ENCODE assay signal across 17 cellular contexts in genomic region chr5:10445352-10445751, GRCh38. TPM values are rescaled to one million over a fixed set of nuclear protein-coding genes. Genes with fewer than 3 reads are reported as not detected.
A peak's percentile ranks its signal among the peaks of the same experiment; 100 is the strongest.
DNase-seq lines count a peak whose midpoint lies in the region; ATAC-seq and TF ChIP-seq lines count a peak whose summit lies in the region.
"Had no signal": no experiment of that assay in that cellular context is flagged by ENCODE, and none has a peak within 500 bp of the region (broad histone marks: within the 10 kb centered on the region; RNA-seq: fewer than 3 reads in every experiment).

No MANE protein-coding gene starts in this region.

- H3K4me1 ChIP-seq in neutrophil (ENCODE audit: control insufficient read depth in 1 of 2, insufficient read depth in 1 of 2, low read depth in 1 of 2, low read length in 1 of 2), result peaks cover 92 to 97% of the 10 kb centered on the region in 2 experiments
- H3K4me1 ChIP-seq: breast epithelium had no signal

- H3K27ac ChIP-seq in neutrophil, result peak overlapping the region; percentile 85
- H3K27ac ChIP-seq: breast epithelium, upper lobe of right lung, VCaP had no signal

- H3K4me1 Mint-ChIP-seq in activated T-cell treated with anti-CD3 and anti-CD28 coated beads, Interleukin-2, amount 50 U/mL, for 4 hours (ENCODE audit: low read depth), result peaks cover 51% of the 10 kb centered on the region
- H3K4me1 Mint-ChIP-seq in activated CD4-positive, alpha-beta memory T cell treated with anti-CD3 and anti-CD28 coated beads, Interleukin-2, amount 10 ng/mL, durations not matched to agents 7 days and 5 days, result peaks cover 56% of the 10 kb centered on the region
- H3K4me1 Mint-ChIP-seq in mesothelial cell of epicardium, result peaks cover 11% of the 10 kb centered on the region

- H3K9me3 ChIP-seq in neutrophil, result no peaks in the 10 kb centered on the region
- H3K9me3 ChIP-seq: breast epithelium, upper lobe of right lung had no signal

- TF ChIP-seq CTCF in neutrophil (IDR thresholded peaks at IDR 0.05) (no peak), mesothelial cell of epicardium (IDR thresholded peaks at IDR 0.05; ENCODE audit: unreplicated experiment) (no peak)

- H3K27ac Mint-ChIP-seq in activated CD4-positive, alpha-beta memory T cell treated with anti-CD3 and anti-CD28 coated beads, Interleukin-2, amount 10 ng/mL, durations not matched to agents 7 days and 5 days, result peak overlapping the region; percentile 78
- no peak overlapping the region for H3K27ac Mint-ChIP-seq in mesothelial cell of epicardium

- H3K27me3 ChIP-seq in neutrophil, result no peaks in the 10 kb centered on the region
- H3K27me3 ChIP-seq: breast epithelium, upper lobe of right lung had no signal

- H3K36me3 Mint-ChIP-seq in activated T-cell treated with anti-CD3 and anti-CD28 coated beads, Interleukin-2, amount 50 U/mL, for 4 hours (ENCODE audit: insufficient read depth), result no peaks in the 10 kb centered on the region
- H3K36me3 Mint-ChIP-seq in activated CD4-positive, alpha-beta memory T cell treated with anti-CD3 and anti-CD28 coated beads, Interleukin-2, amount 10 ng/mL, durations not matched to agents 7 days and 5 days (ENCODE audit: low read depth), result peaks cover 38% of the 10 kb centered on the region
- H3K36me3 Mint-ChIP-seq in mesothelial cell of epicardium, result no peaks in the 10 kb centered on the region

- H3K4me3 ChIP-seq in neutrophil (ENCODE audit: low read depth in 1 of 2, low read length in 1 of 2), result peak overlapping the region; percentile 56 to 57
- H3K4me3 ChIP-seq: breast epithelium, upper lobe of right lung had no signal

- H3K4me3 Mint-ChIP-seq in activated T-cell treated with anti-CD3 and anti-CD28 coated beads, Interleukin-2, amount 50 U/mL, for 4 hours, result peak overlapping the region; percentile 60
- H3K4me3 Mint-ChIP-seq in activated CD4-positive, alpha-beta memory T cell treated with anti-CD3 and anti-CD28 coated beads, Interleukin-2, amount 10 ng/mL, durations not matched to agents 7 days and 5 days, result peak overlapping the region; percentile 38
- H3K4me3 Mint-ChIP-seq in mesothelial cell of epicardium, result no peak overlapping the region

- POLR2A ChIA-PET in activated CD4-positive, alpha-beta memory T cell treated with anti-CD3 and anti-CD28 coated beads, Interleukin-2, amount 10 ng/mL, durations not matched to agents 7 days and 5 days (lab: Charles Lee), result interaction anchor here (1.2 to 7.4 kb wide), 8 partner anchors 10 to 195 kb away, joined by 3 to 42 read pairs (median 4); partner anchors contain the start of genes ATPSCKMT, CCT5 and MARCHF6

- DNase-seq in activated T-cell treated with anti-CD3 and anti-CD28 coated beads, Interleukin-2, amount 50 U/mL, for 4 hours, result no peak
- DNase-seq in activated T-cell treated with anti-CD3 and anti-CD28 coated beads for 4 hours, result no peak
- DNase-seq in MV-4-11 (lab: John Stamatoyannopoulos, UW), result peak; percentile 64
- DNase-seq in activated CD4-positive, alpha-beta memory T cell treated with anti-CD3 and anti-CD28 coated beads, Interleukin-2, amount 10 ng/mL, durations not matched to agents 7 days and 5 days, result peak; percentile 55
- no peak for DNase-seq in mesothelial cell of epicardium (ENCODE audit: low spot score in 2 of 2, unreplicated experiment in 2 of 2)
- DNase-seq in effector CD8-positive, alpha-beta T cell (lab: John Stamatoyannopoulos, UW), result no peak
- DNase-seq in nucleus accumbens (lab: John Stamatoyannopoulos, UW), result no peak
- DNase-seq: ACHN, DMS53, kidney glomerular epithelial cell, NCI-H187, NCI-H526, Right ventricle myocardium superior, upper lobe of right lung had no signal

- H3K36me3 ChIP-seq in neutrophil, result peaks cover 7% of the 10 kb centered on the region
- H3K36me3 ChIP-seq: breast epithelium, upper lobe of right lung had no signal

- H3K9me3 Mint-ChIP-seq in activated T-cell treated with anti-CD3 and anti-CD28 coated beads, Interleukin-2, amount 50 U/mL, for 4 hours, result no peaks in the 10 kb centered on the region
- peaks cover 16% of the 10 kb centered on the region for H3K9me3 Mint-ChIP-seq in activated CD4-positive, alpha-beta memory T cell treated with anti-CD3 and anti-CD28 coated beads, Interleukin-2, amount 10 ng/mL, durations not matched to agents 7 days and 5 days
- no peaks in the 10 kb centered on the region for H3K9me3 Mint-ChIP-seq in mesothelial cell of epicardium

- CTCF ChIA-PET in activated CD4-positive, alpha-beta memory T cell treated with anti-CD3 and anti-CD28 coated beads, Interleukin-2, amount 10 ng/mL, durations not matched to agents 7 days and 5 days (lab: Charles Lee), result interaction anchor here (1.2 to 1.6 kb wide), 3 partner anchors 23 to 92 kb away, joined by 3 to 4 read pairs (median 4); partner anchors contain the start of gene MARCHF6

- no peaks in the 10 kb centered on the region for H3K27me3 Mint-ChIP-seq in activated T-cell treated with anti-CD3 and anti-CD28 coated beads, Interleukin-2, amount 50 U/mL, for 4 hours (ENCODE audit: low read depth)
- peaks cover 7% of the 10 kb centered on the region for H3K27me3 Mint-ChIP-seq in activated CD4-positive, alpha-beta memory T cell treated with anti-CD3 and anti-CD28 coated beads, Interleukin-2, amount 10 ng/mL, durations not matched to agents 7 days and 5 days
- H3K27me3 Mint-ChIP-seq in mesothelial cell of epicardium (ENCODE audit: low read depth), result peaks cover 14% of the 10 kb centered on the region

- no peak for ATAC-seq in activated T-cell treated with anti-CD3 and anti-CD28 coated beads, Interleukin-2, amount 50 U/mL, for 4 hours
- ATAC-seq: upper lobe of right lung had no signal

RNA-seq across cellular contexts. Expression of gene ROPN1L, which starts 3.7 kb away (rescaled TPM):
- total RNA-seq in activated T-cell treated with anti-CD3 and anti-CD28 coated beads, Interleukin-2, amount 50 U/mL, for 4 hours, result under 1 TPM in 1 of 3 donors, not detected in 2; 0.18 TPM
- 1 to 10 TPM; 5.5 to 7.5 TPM for total RNA-seq in activated CD4-positive, alpha-beta memory T cell treated with anti-CD3 and anti-CD28 coated beads, Interleukin-2, amount 10 ng/mL, durations not matched to agents 7 days and 5 days
- 0.23 to 0.45 TPM in 2 of 3 replicates, not detected in the other for total RNA-seq in mesothelial cell of epicardium
- total RNA-seq: Right ventricle myocardium superior had no signal

Comparison
In these comparisons a context has a peak if more than half of its experiments do, and no peak if none do; other contexts are left out.
1. DNase-seq: peak in MV-4-11 (single experiment) and activated CD4-positive, alpha-beta memory T cell treated with anti-CD3 and anti-CD28 coated beads, Interleukin-2, amount 10 ng/mL, durations not matched to agents 7 days and 5 days (single experiment); none in activated T-cell treated with anti-CD3 and anti-CD28 coated beads, Interleukin-2, amount 50 U/mL, for 4 hours (single experiment), activated T-cell treated with anti-CD3 and anti-CD28 coated beads for 4 hours (single experiment), mesothelial cell of epicardium (0 of 2), effector CD8-positive, alpha-beta T cell (single experiment) and nucleus accumbens (0 of 56).